In genomic region chr17:55676274-55676673, GRCh38 we compare ENCODE assay signal across 8 cellular contexts. TPM values are rescaled to one million over a fixed set of nuclear protein-coding genes. Genes with fewer than 3 reads are reported as not detected.
"Had no signal": no experiment of that assay in that cellular context is flagged by ENCODE, and none has a peak within 500 bp of the region (broad histone marks: within the 10 kb centered on the region; RNA-seq: fewer than 3 reads in every experiment).

No MANE protein-coding gene starts in this region.

- ATAC-seq: HCT116, K562 had no signal

- H3K4me1 ChIP-seq: HAP-1 had no signal

- DNase-seq: GOT3, H7, HFFc6, IMR-90 had no signal

- H3K4me3 ChIP-seq: HAP-1, K562 had no signal

- H3K9me3 ChIP-seq: HAP-1 had no signal

- H3K36me3 ChIP-seq: HAP-1 had no signal

RNA-seq across cellular contexts. Expression of gene TMEM100, which starts 46.4 kb away (rescaled TPM):
- total RNA-seq: HT-29 had no signal
